Comparison of ENCODE assay signal across 8 cellular contexts in genomic region chr4:87005369-87005689, GRCh38.
DNase-seq lines count a peak whose midpoint lies in the region; ATAC-seq and TF ChIP-seq lines count a peak whose summit lies in the region.

No MANE protein-coding gene starts in this region.

- no peaks in the 10 kb centered on the region for H3K9me3 Mint-ChIP-seq in T-cell
- no peaks in the 10 kb centered on the region for H3K9me3 Mint-ChIP-seq in stimulated activated memory B cell treated with anti-CD40 and anti-IgM and Interleukin-4, amounts not matched to agents 10 μg/mL and 1 μg/mL and 100 μg/mL, for 72 hours

- H3K4me3 Mint-ChIP-seq in T-cell, result peak overlapping the region; percentile 82 to 92 (median 90)
- peak overlapping the region; percentile 96 for H3K4me3 Mint-ChIP-seq in stimulated activated memory B cell treated with anti-CD40 and anti-IgM and Interleukin-4, amounts not matched to agents 10 μg/mL and 1 μg/mL and 100 μg/mL, for 72 hours

- in situ Hi-C loops in G401 (cut with HindIII; ENCODE audit: low sequenced_read_pairs), result no loop called here

- H3K36me3 Mint-ChIP-seq in T-cell, result no peaks in the 10 kb centered on the region
- no peaks in the 10 kb centered on the region for H3K36me3 Mint-ChIP-seq in stimulated activated memory B cell treated with anti-CD40 and anti-IgM and Interleukin-4, amounts not matched to agents 10 μg/mL and 1 μg/mL and 100 μg/mL, for 72 hours

- no peak for ATAC-seq in T-cell (replicated peaks in 1 of 4)
- ATAC-seq in stimulated activated memory B cell treated with anti-CD40 and anti-IgM and Interleukin-4, amounts not matched to agents 10 μg/mL and 1 μg/mL and 100 μg/mL, for 72 hours, result no peak

- no peaks in the 10 kb centered on the region for H3K27me3 Mint-ChIP-seq in T-cell
- H3K27me3 Mint-ChIP-seq in stimulated activated memory B cell treated with anti-CD40 and anti-IgM and Interleukin-4, amounts not matched to agents 10 μg/mL and 1 μg/mL and 100 μg/mL, for 72 hours, result no peaks in the 10 kb centered on the region

- no peak for TF ChIP-seq CTCF in foreskin fibroblast (IDR thresholded peaks at IDR 0.05; ENCODE audit: low read depth, low read length)

- peak; percentile 49 for DNase-seq in SIG-M5 treated with dmso at 0.1 percent for 504 hours (lab: John Stamatoyannopoulos, UW; ENCODE audit: unreplicated experiment)
- no peak for DNase-seq in SIG-M5 (lab: John Stamatoyannopoulos, UW)
- no peak for DNase-seq in T-cell
- peak in 1 of 2 donors; percentile 25 for DNase-seq in foreskin fibroblast
- DNase-seq in SHP77 treated with DMSO at 0.1 percent for 48 hours (lab: John Stamatoyannopoulos, UW), result no peak
- no peak for DNase-seq in NCI-H345 (lab: John Stamatoyannopoulos, UW)
- DNase-seq in G401 (ENCODE audit: low spot score), result no peak

- POLR2A ChIA-PET in T-cell (lab: Charles Lee), result interaction anchor here (0.6 to 1.5 kb wide), 4 partner anchors 13 to 94 kb away, joined by 3 to 6 read pairs (median 4); partner anchors contain the start of gene AFF1 (in 2 of the 2)

- H3K4me3 ChIP-seq in foreskin fibroblast (ENCODE audit: low read depth in 1 of 2, low read length in 2 of 2), result peak overlapping the region; percentile 93 to 95

- H3K4me1 Mint-ChIP-seq in T-cell, result peaks cover 49 to 61% (median 57%) of the 10 kb centered on the region in 3 donors
- H3K4me1 Mint-ChIP-seq in stimulated activated memory B cell treated with anti-CD40 and anti-IgM and Interleukin-4, amounts not matched to agents 10 μg/mL and 1 μg/mL and 100 μg/mL, for 72 hours, result peaks cover 38% of the 10 kb centered on the region

- H3K27ac Mint-ChIP-seq in T-cell, result peak overlapping the region; percentile 99
- H3K27ac Mint-ChIP-seq in stimulated activated memory B cell treated with anti-CD40 and anti-IgM and Interleukin-4, amounts not matched to agents 10 μg/mL and 1 μg/mL and 100 μg/mL, for 72 hours, result peak overlapping the region; percentile 94

- CTCF ChIA-PET in T-cell (lab: Charles Lee), result interaction anchor here in 1 of 2 donors (1.5 to 2.7 kb wide), 2 partner anchors 24 to 70 kb away, joined by 4 to 50 read pairs; partner anchors contain the start of gene AFF1
